ENCODE assay signal across 22 cellular contexts in genomic region chr14:80634106-80634758, GRCh38.
A peak's percentile ranks its signal among the peaks of the same experiment; 100 is the strongest.
DNase-seq lines count a peak whose midpoint lies in the region; ATAC-seq and TF ChIP-seq lines count a peak whose summit lies in the region.
"Had no signal": no experiment of that assay in that cellular context is flagged by ENCODE, and none has a peak within 500 bp of the region (broad histone marks: within the 10 kb centered on the region; RNA-seq: fewer than 3 reads in every experiment).

No MANE protein-coding gene starts in this region.

- H3K27me3 ChIP-seq in CD4-positive, alpha-beta T cell (ENCODE audit: control insufficient read depth, insufficient read depth, low read length) = no peaks in the 10 kb centered on the region
- H3K27me3 ChIP-seq: heart right ventricle, pancreas had no signal

- intact Hi-C loops in CD4-positive, alpha-beta T cell (cut with DNase I, micrococcal nuclease) = no loop called here

- POLR2A ChIA-PET in CD4-positive, alpha-beta T cell (lab: Charles Lee) = no interaction called here

- ATAC-seq in CD4-positive, alpha-beta T cell (ENCODE audit: poor library complexity) = no peak
- ATAC-seq: heart right ventricle; naive thymus-derived CD4-positive, alpha-beta T cell; pancreas; stimulated activated naive CD8-positive, alpha-beta T cell treated with anti-CD3 and anti-CD28 coated beads, Interleukin-15, amount 100 ng/mL, for 72 hours had no signal

- no peak overlapping the region for H3K4me3 Mint-ChIP-seq in CD4-positive, alpha-beta T cell
- H3K4me3 Mint-ChIP-seq: brain; CD14-positive monocyte; dendritic cell treated with granulocyte-macrophage colony-stimulating factor and Interleukin-4, amounts not matched to agents 40 ng/mL and 50 ng/mL, for 4 days; naive thymus-derived CD4-positive, alpha-beta T cell; stimulated activated naive CD8-positive, alpha-beta T cell treated with anti-CD3 and anti-CD28 coated beads, Interleukin-15, amount 100 ng/mL, for 72 hours had no signal

- H3K27ac Mint-ChIP-seq in CD4-positive, alpha-beta T cell = no peak overlapping the region
- H3K27ac Mint-ChIP-seq: brain; CD14-positive monocyte; dendritic cell treated with granulocyte-macrophage colony-stimulating factor and Interleukin-4, amounts not matched to agents 40 ng/mL and 50 ng/mL, for 4 days; naive thymus-derived CD4-positive, alpha-beta T cell; stimulated activated naive CD8-positive, alpha-beta T cell treated with anti-CD3 and anti-CD28 coated beads, Interleukin-15, amount 100 ng/mL, for 72 hours had no signal

- no peaks in the 10 kb centered on the region for H3K27me3 Mint-ChIP-seq in CD4-positive, alpha-beta T cell
- H3K27me3 Mint-ChIP-seq: brain; dendritic cell treated with granulocyte-macrophage colony-stimulating factor and Interleukin-4, amounts not matched to agents 40 ng/mL and 50 ng/mL, for 4 days; naive thymus-derived CD4-positive, alpha-beta T cell; stimulated activated naive CD8-positive, alpha-beta T cell treated with anti-CD3 and anti-CD28 coated beads, Interleukin-15, amount 100 ng/mL, for 72 hours had no signal

- H3K9me3 Mint-ChIP-seq in CD4-positive, alpha-beta T cell = no peaks in the 10 kb centered on the region
- H3K9me3 Mint-ChIP-seq: brain; dendritic cell treated with granulocyte-macrophage colony-stimulating factor and Interleukin-4, amounts not matched to agents 40 ng/mL and 50 ng/mL, for 4 days; stimulated activated naive CD8-positive, alpha-beta T cell treated with anti-CD3 and anti-CD28 coated beads, Interleukin-15, amount 100 ng/mL, for 72 hours had no signal

- peak; percentile 33 for DNase-seq in NCI-H1105 treated with DMSO at 0.1 percent for 48 hours (lab: John Stamatoyannopoulos, UW)
- no peak for DNase-seq in NCI-H1105 (lab: John Stamatoyannopoulos, UW)
- DNase-seq in NCI-H226 = peak; percentile 63
- peak; percentile 30 for DNase-seq in choroid plexus epithelial cell (ENCODE audit: low read depth)
- peak; percentile 42 to 53 for DNase-seq in lung microvascular endothelial cell (ENCODE audit: low read depth in 2 of 2)
- no peak for DNase-seq in CD4-positive, alpha-beta T cell
- DNase-seq in GM13976 (ENCODE audit: low spot score) = no peak
- no peak for DNase-seq in iPS-NIHi7 (ENCODE audit: extremely low spot score)
- DNase-seq: activated naive CD4-positive, alpha-beta T cell; erythroblast; heart right ventricle; KG1; naive thymus-derived CD4-positive, alpha-beta T cell; NCI-H1048; NCI-H82; pancreas; stimulated activated naive CD8-positive, alpha-beta T cell treated with anti-CD3 and anti-CD28 coated beads, Interleukin-15, amount 100 ng/mL, for 72 hours; trophoblast cell had no signal

- no peak for TF ChIP-seq CTCF in choroid plexus epithelial cell (conservative IDR thresholded peaks at IDR 0.05; ENCODE audit: low read depth, low read length)
- TF ChIP-seq CTCF in CD4-positive, alpha-beta T cell (IDR thresholded peaks at IDR 0.05) = no peak
- TF ChIP-seq CTCF in GM13976 (IDR thresholded peaks at IDR 0.05; ENCODE audit: borderline replicate concordance, control extremely low read depth, extremely low read depth, insufficient read depth, missing control alignments) = no peak

- CTCF ChIA-PET in CD4-positive, alpha-beta T cell (lab: Charles Lee) = no interaction called here

- H3K9me3 ChIP-seq in CD4-positive, alpha-beta T cell (ENCODE audit: control insufficient read depth, low read length) = no peaks in the 10 kb centered on the region
- H3K9me3 ChIP-seq: heart right ventricle, pancreas had no signal

- no peak overlapping the region for H3K27ac ChIP-seq in CD4-positive, alpha-beta T cell (ENCODE audit: low read depth, low read length)
- H3K27ac ChIP-seq: heart right ventricle, pancreas had no signal

- no peak overlapping the region for H3K4me3 ChIP-seq in choroid plexus epithelial cell (ENCODE audit: low read depth, low read length)
- H3K4me3 ChIP-seq: heart right ventricle, lung, pancreas had no signal

- in situ Hi-C loops in GM13976 (cut with MboI; ENCODE audit: low sequenced_read_pairs, unreplicated experiment) = no loop called here

- H3K4me1 Mint-ChIP-seq in CD4-positive, alpha-beta T cell (ENCODE audit: low read depth) = no peaks in the 10 kb centered on the region
- H3K4me1 Mint-ChIP-seq: brain; CD14-positive monocyte; naive thymus-derived CD4-positive, alpha-beta T cell; stimulated activated naive CD8-positive, alpha-beta T cell treated with anti-CD3 and anti-CD28 coated beads, Interleukin-15, amount 100 ng/mL, for 72 hours had no signal

- no peaks in the 10 kb centered on the region for H3K36me3 Mint-ChIP-seq in CD4-positive, alpha-beta T cell (ENCODE audit: low read depth)
- H3K36me3 Mint-ChIP-seq: brain had no signal

Comparison
In these comparisons a context has a peak if more than half of its experiments do, and no peak if none do; other contexts are left out.
1. DNase-seq: peak in NCI-H1105 treated with DMSO at 0.1 percent for 48 hours (single experiment), NCI-H226 (single experiment), choroid plexus epithelial cell (single experiment) and lung microvascular endothelial cell (2 of 2); none in NCI-H1105 (single experiment), CD4-positive, alpha-beta T cell (0 of 10), GM13976 (single experiment) and iPS-NIHi7 (single experiment).